10 cellular contexts compared by ENCODE assay signal in genomic region chr1:26021647-26022403, GRCh38. TPM values are rescaled to one million over a fixed set of nuclear protein-coding genes. Genes with fewer than 3 reads are reported as not detected.
DNase-seq lines count a peak whose midpoint lies in the region; FAIRE-seq and TF ChIP-seq lines count a peak whose summit lies in the region.
"Had no signal": no experiment of that assay in that cellular context is flagged by ENCODE, and none has a peak within 500 bp of the region (broad histone marks: within the 10 kb centered on the region; RNA-seq: fewer than 3 reads in every experiment).

EXTL1 (plus strand) TSS chr1:26021775; CDS start chr1:26022647, 872 bp downstream.

- in situ Hi-C loops in mammary epithelial cell (cut with MboI; ENCODE audit: low sequenced_read_pairs in 2 of 2) = no loop called here

- intact Hi-C loops in mammary epithelial cell (cut with micrococcal nuclease) = no loop called here
- intact Hi-C loops in kidney (cut with DNase I) = no loop called here
- intact Hi-C loops in testis (cut with DNase I; ENCODE audit: low total_unique reads) = no loop called here

- CTCF ChIA-PET in mammary epithelial cell (lab: Charles Lee; ENCODE audit: low non-redundant PET) = no interaction called here

- no peaks in the 10 kb centered on the region for H3K79me2 ChIP-seq in mammary epithelial cell (ENCODE audit: insufficient read depth, low read length)

- no peak within 1 kb of the TSS for H3K9ac ChIP-seq in mammary epithelial cell (ENCODE audit: insufficient read depth, low read length)
- no peak within 1 kb of the TSS for H3K9ac ChIP-seq in kidney (ENCODE audit: low read length in 2 of 2)

- H4K20me1 ChIP-seq in mammary epithelial cell (ENCODE audit: insufficient read depth, low read length) = no peaks in the 10 kb centered on the region

- no peaks in the 10 kb centered on the region for H3K27me3 ChIP-seq in mammary epithelial cell (ENCODE audit: insufficient read depth, low read length)
- H3K27me3 ChIP-seq in testis = no peaks in the 10 kb centered on the region

- FAIRE-seq in kidney (lab: Jason Lieb, UNC) (no peak), RCC 7860 (lab: Jason Lieb, UNC) (no peak)

- peak; percentile 45 for DNase-seq in NCI-H1092 treated with DMSO at 0.1 percent for 48 hours (lab: John Stamatoyannopoulos, UW)
- DNase-seq in mammary epithelial cell = no peak
- DNase-seq in kidney = peak; percentile 88
- peak; percentile 56 for DNase-seq in testis
- no peak for DNase-seq in stimulated activated CD4-positive, alpha-beta T cell treated with anti-CD3 and anti-CD28 coated beads, Interleukin-12 subunit alpha, Interleukin-12 subunit beta, amount 100 ng/mL, for 4 hours
- no peak for DNase-seq in RCC 7860 (ENCODE audit: low spot score)
- no peak for DNase-seq in NCI-H2029 treated with DMSO at 0.1 percent for 48 hours (lab: John Stamatoyannopoulos, UW)
- DNase-seq in stimulated activated naive CD4-positive, alpha-beta T cell treated with Interleukin-2 at 50 U/mL for 16 hours (lab: John Stamatoyannopoulos, UW) = no peak
- DNase-seq: activated naive CD8-positive, alpha-beta T cell treated with anti-CD3 and anti-CD28 coated beads, Interleukin-2, amount 50 U/mL, for 24 hours; stimulated activated CD4-positive, alpha-beta T cell treated with anti-CD3 and anti-CD28 coated beads, Interleukin-15, amount 100 ng/mL, for 24 hours had no signal

- TF ChIP-seq CTCF in mammary epithelial cell (conservative IDR thresholded peaks at IDR 0.05 in 1 of 2, IDR thresholded peaks at IDR 0.05 in 1 of 2; ENCODE audit: extremely low read depth in 1 of 2, insufficient read depth in 1 of 2, low read depth in 1 of 2, low read length in 2 of 2) = no peak
- TF ChIP-seq CTCF in kidney (IDR thresholded peaks at IDR 0.05; ENCODE audit: borderline replicate concordance, extremely low read depth, insufficient read depth) = no peak
- no peak for TF ChIP-seq CTCF in testis (IDR thresholded peaks at IDR 0.05)

- 55% methylated on average over 12 of the region's 15 CpGs for WGBS in mammary epithelial cell (ENCODE audit: low coverage, missing lambda C conversion rate)
- 22 to 25% methylated on average over 5 to 14 of the region's 15 CpGs for WGBS in testis, 2 donors

- H3K4me2 ChIP-seq in mammary epithelial cell (ENCODE audit: insufficient read depth, low read depth, low read length) = peak within 1 kb of the TSS; percentile 49

- H3K4me3 ChIP-seq in mammary epithelial cell (replicated peaks in 1 of 3; ENCODE audit: insufficient read depth in 1 of 3, low read depth in 2 of 3, low read length in 3 of 3) (no peak within 1 kb of the TSS), kidney (ENCODE audit: low read length in 2 of 2) (no peak within 1 kb of the TSS), testis (peak within 1 kb of the TSS in 1 of 2 donors; percentile 26)

- BruUV-seq in mammary epithelial cell (replicated peaks; lab: Mats Ljungman, UMichigan) = no TSS peak

- no peaks in the 10 kb centered on the region for H3K36me3 ChIP-seq in mammary epithelial cell (ENCODE audit: insufficient read depth, low read length)
- H3K36me3 ChIP-seq in kidney (ENCODE audit: control insufficient read depth in 1 of 2, insufficient read depth in 2 of 2, low read length in 2 of 2) = no peaks in the 10 kb centered on the region
- H3K36me3 ChIP-seq in testis (ENCODE audit: low read depth, missing control alignments) = no peaks in the 10 kb centered on the region

- peak within 1 kb of the TSS; percentile 92 for H2AFZ ChIP-seq in mammary epithelial cell (ENCODE audit: low read depth, low read length)

- H3K4me1 ChIP-seq in mammary epithelial cell (ENCODE audit: insufficient read depth, low read length) (peaks cover 47% of the 10 kb centered on the region), kidney (ENCODE audit: control insufficient read depth in 1 of 2, insufficient read depth in 1 of 2, low read depth in 1 of 2, low read length in 2 of 2) (no peaks in the 10 kb centered on the region), testis (peaks cover 49% of the 10 kb centered on the region)

- H3K9me3 ChIP-seq in mammary epithelial cell (replicated peaks; ENCODE audit: insufficient read depth, low read length) = no peaks in the 10 kb centered on the region
- H3K9me3 ChIP-seq in kidney (ENCODE audit: control insufficient read depth in 1 of 2, low read length in 2 of 2) = no peaks in the 10 kb centered on the region
- no peaks in the 10 kb centered on the region for H3K9me3 ChIP-seq in testis

- dilution Hi-C loops in mammary epithelial cell (cut with HindIII; ENCODE audit: low sequenced_read_pairs) = loop anchor here (5.0 kb wide), 1 partner anchor 35 kb away; no protein-coding TSS in a partner anchor

- H3K27ac ChIP-seq in mammary epithelial cell (ENCODE audit: insufficient read depth, low read depth, low read length) (no peak within 1 kb of the TSS), kidney (ENCODE audit: low read depth in 2 of 2, low read length in 2 of 2) (no peak within 1 kb of the TSS), testis (peak within 1 kb of the TSS in 1 of 2 donors; percentile 50)

- no peak for TF ChIP-seq POLR2A in testis (IDR thresholded peaks at IDR 0.05)

RNA-seq across cellular contexts. Expression of gene EXTL1, which starts in this region (rescaled TPM):
- total RNA-seq in mammary epithelial cell (1 to 10 TPM in 1 of 2 donors, under 1 TPM in 1; 0.16 to 6.8 TPM), kidney (0.28 TPM), testis (1 to 10 TPM; 1.3 to 2.8 TPM)
- polyA plus RNA-seq in mammary epithelial cell (0.22 TPM), kidney (ENCODE audit: insufficient read depth, low read depth, low replicate concordance) (0.45 TPM), testis (ENCODE audit: insufficient read depth, low read depth, low replicate concordance) (1.3 TPM)
- not detected for polyA minus RNA-seq in mammary epithelial cell

Comparison
In these comparisons a context has a peak if more than half of its experiments do, and no peak if none do; other contexts are left out.
1. Peak in DNase-seq in kidney; RNA of the gene not detected or under 1 TPM.
2. DNase-seq: peak in NCI-H1092 treated with DMSO at 0.1 percent for 48 hours (single experiment) and testis (single experiment); none in mammary epithelial cell (single experiment), stimulated activated CD4-positive, alpha-beta T cell treated with anti-CD3 and anti-CD28 coated beads, Interleukin-12 subunit alpha, Interleukin-12 subunit beta, amount 100 ng/mL, for 4 hours (single experiment), RCC 7860 (single experiment), NCI-H2029 treated with DMSO at 0.1 percent for 48 hours (single experiment) and stimulated activated naive CD4-positive, alpha-beta T cell treated with Interleukin-2 at 50 U/mL for 16 hours (single experiment).